ENCODE assay signal across 1 cellular context in the genomic region with DNA sequence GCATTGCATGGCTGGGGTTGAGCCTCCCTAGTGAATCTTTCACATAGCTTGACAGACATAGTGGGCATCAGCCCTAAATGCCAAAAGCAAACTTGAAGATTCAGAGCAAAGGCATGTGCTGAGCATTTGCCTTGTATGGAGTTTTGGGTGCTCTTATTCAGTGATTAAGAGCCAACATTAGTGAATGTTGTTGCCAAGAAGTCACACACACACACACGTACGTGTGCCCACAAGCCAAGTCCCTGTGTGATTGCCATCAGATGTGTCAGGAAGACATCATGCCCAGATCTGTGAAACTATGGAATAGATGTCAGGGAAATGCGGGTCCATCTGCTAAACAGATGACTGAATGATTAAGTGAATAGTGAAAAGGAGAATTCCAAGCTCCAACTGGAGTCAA.
TF ChIP-seq lines count a peak whose summit lies in the region.

No MANE protein-coding gene starts in this region.

TF ChIP-seq in IMR-90, 13 proteins besides CTCF, POLR2A, EP300 and RAD21 (continued from another document):
- TF ChIP-seq FOS (IDR thresholded peaks at IDR 0.05; ENCODE audit: low read depth, low read length) (no peak), MAFK (IDR thresholded peaks at IDR 0.05; ENCODE audit: low read depth, low read length) (no peak), RFX5 (IDR thresholded peaks at IDR 0.05; ENCODE audit: low read depth, low read length) (no peak), RCOR1 (IDR thresholded peaks at IDR 0.05; ENCODE audit: insufficient replicate concordance, low read length) (no peak), NFE2L2 (IDR thresholded peaks at IDR 0.05; ENCODE audit: low read depth, low read length) (no peak), MXI1 (IDR thresholded peaks at IDR 0.05; ENCODE audit: borderline replicate concordance, low read depth, low read length) (no peak)
